Comparison of ENCODE assay signal across 13 cellular contexts in the genomic region with DNA sequence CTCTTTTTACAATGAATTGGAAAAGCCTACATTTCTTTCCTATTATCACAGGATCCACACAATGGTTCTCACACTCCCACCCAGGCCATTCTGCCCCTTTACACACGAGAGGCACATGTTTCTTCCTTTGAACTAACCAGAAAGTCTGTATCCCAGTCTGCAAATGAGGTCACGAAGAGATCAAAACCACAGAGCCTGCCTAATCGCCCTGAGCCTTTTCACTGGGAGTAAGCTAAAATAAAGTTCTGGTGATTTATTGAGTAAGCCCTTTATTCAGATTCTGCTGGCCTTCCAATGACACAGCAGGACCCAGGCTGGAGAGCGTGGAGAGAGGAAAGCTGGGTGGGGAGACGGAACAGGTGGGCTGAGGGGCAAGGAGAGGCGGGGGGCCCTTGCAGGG.
A peak's percentile ranks its signal among the peaks of the same experiment; 100 is the strongest.
DNase-seq lines count a peak whose midpoint lies in the region; ATAC-seq, FAIRE-seq and TF ChIP-seq lines count a peak whose summit lies in the region.
"Had no signal": no experiment of that assay in that cellular context is flagged by ENCODE, and none has a peak within 500 bp of the region (broad histone marks: within the 10 kb centered on the region; RNA-seq: fewer than 3 reads in every experiment).

No MANE protein-coding gene starts in this region.

- H3K9ac ChIP-seq in mammary epithelial cell (ENCODE audit: insufficient read depth, low read length), result no peak overlapping the region
- no peak overlapping the region for H3K9ac ChIP-seq in GM12878 (ENCODE audit: control insufficient read depth, insufficient read depth, low read length)
- H3K9ac ChIP-seq in mesenchymal stem cell (ENCODE audit: low read length), result no peak overlapping the region

- no peak for TF ChIP-seq EP300 in GM12878 (IDR thresholded peaks at IDR 0.05; ENCODE audit: borderline replicate concordance in 1 of 2, control insufficient read depth in 1 of 2, low read depth in 2 of 2, low read length in 2 of 2)

- in situ Hi-C loops in mammary epithelial cell (cut with MboI; ENCODE audit: low sequenced_read_pairs in 2 of 2), result no loop called here
- in situ Hi-C loops in GM12878 (cut with MboI), result no loop called here

- POLR2A ChIA-PET in MCF 10A (lab: Yijun Ruan, JAX), result interaction anchor here (1.1 to 3.2 kb wide), 2 partner anchors 10 to 15 kb away, joined by 4 to 17 read pairs; no protein-coding TSS in a partner anchor
- POLR2A ChIA-PET in GM12878 (lab: Charles Lee), result no interaction called here

- CTCF ChIA-PET in MCF 10A (lab: Yijun Ruan, JAX), result interaction anchor here (0.9 kb wide), 1 partner anchor 15 kb away, joined by 4 read pairs; no protein-coding TSS in a partner anchor
- CTCF ChIA-PET in mammary epithelial cell (lab: Charles Lee; ENCODE audit: low non-redundant PET), result no interaction called here
- CTCF ChIA-PET in GM12878 (lab: Yijun Ruan, JAX), result interaction anchor here (0.6 to 1.0 kb wide), 3 partner anchors 8 to 394 kb away, joined by 3 to 4 read pairs (median 4); no protein-coding TSS in a partner anchor

- TF ChIP-seq POLR2A in GM12878 (IDR thresholded peaks at IDR 0.05; ENCODE audit: low read depth, low read length), result no peak

- H3K79me2 ChIP-seq in mammary epithelial cell (ENCODE audit: insufficient read depth, low read length) (no peaks in the 10 kb centered on the region), GM12878 (ENCODE audit: control insufficient read depth, insufficient read depth, low read length) (no peaks in the 10 kb centered on the region)
- H3K79me2 ChIP-seq: hepatocyte had no signal

- TF ChIP-seq CTCF in MCF 10A (IDR thresholded peaks at IDR 0.05; ENCODE audit: unreplicated experiment) (no peak), mammary epithelial cell (conservative IDR thresholded peaks at IDR 0.05 in 1 of 2, IDR thresholded peaks at IDR 0.05 in 1 of 2; ENCODE audit: extremely low read depth in 1 of 2, insufficient read depth in 1 of 2, low read depth in 1 of 2, low read length in 2 of 2) (no peak), GM12878 (IDR thresholded peaks at IDR 0.05 in 2 of 3, conservative IDR thresholded peaks at IDR 0.05 in 1 of 3; ENCODE audit: control insufficient read depth in 2 of 3, extremely low read depth in 1 of 3, insufficient read depth in 1 of 3, low read depth in 3 of 3, low read length in 3 of 3) (no peak), type B pancreatic cell (conservative IDR thresholded peaks at IDR 0.05) (no peak), GM20000 (IDR thresholded peaks at IDR 0.05; ENCODE audit: extremely low read depth, missing control alignments) (no peak)

- peaks cover 12% of the 10 kb centered on the region for H3K4me1 ChIP-seq in mammary epithelial cell (ENCODE audit: insufficient read depth, low read length)
- no peaks in the 10 kb centered on the region for H3K4me1 ChIP-seq in GM12878 (ENCODE audit: control insufficient read depth, insufficient read depth, low read length)
- peaks cover 2% of the 10 kb centered on the region for H3K4me1 ChIP-seq in mesenchymal stem cell (ENCODE audit: control insufficient read depth, insufficient read depth, low read depth, low read length)

- DNase-seq in MCF 10A (ENCODE audit: unreplicated experiment), result no peak
- DNase-seq in mammary epithelial cell, result no peak
- no peak for DNase-seq in GM12878 (ENCODE audit: low read depth, low spot score)
- peak; percentile 57 for DNase-seq in mesenchymal stem cell
- no peak for DNase-seq in type B pancreatic cell (ENCODE audit: extremely low spot score, unreplicated experiment)
- DNase-seq in GM20000 (ENCODE audit: low spot score), result no peak
- DNase-seq: NCI-H1417, substantia nigra, T-helper 9 cell had no signal

- peaks cover 10% of the 10 kb centered on the region for H3K4me1 Mint-ChIP-seq in MCF 10A (ENCODE audit: insufficient read depth, unreplicated experiment)
- peaks cover 25% of the 10 kb centered on the region for H3K4me1 Mint-ChIP-seq in type B pancreatic cell (ENCODE audit: unreplicated experiment)

- H3K27me3 Mint-ChIP-seq in MCF 10A (ENCODE audit: insufficient read depth, unreplicated experiment) (no peaks in the 10 kb centered on the region), type B pancreatic cell (no peaks in the 10 kb centered on the region)

- H3K9me3 ChIP-seq in mammary epithelial cell (replicated peaks; ENCODE audit: insufficient read depth, low read length) (no peaks in the 10 kb centered on the region), GM12878 (replicated peaks; ENCODE audit: control insufficient read depth, insufficient read depth, low read length) (no peaks in the 10 kb centered on the region), mesenchymal stem cell (ENCODE audit: control insufficient read depth, low read length) (no peaks in the 10 kb centered on the region)

- SMC1A ChIA-PET in GM12878 (lab: Charles Lee; ENCODE audit: uncharacterized antibody, unreplicated experiment), result interaction anchor here (1.2 kb wide), 1 partner anchor 495 kb away, joined by 3 read pairs; no protein-coding TSS in a partner anchor

- H3K36me3 Mint-ChIP-seq in MCF 10A (ENCODE audit: insufficient read depth, unreplicated experiment), result peaks cover 40% of the 10 kb centered on the region
- H3K36me3 Mint-ChIP-seq in type B pancreatic cell, result peaks cover 21% of the 10 kb centered on the region

- H3K23ac ChIP-seq in mesenchymal stem cell (ENCODE audit: low read length in 2 of 2), result no peak overlapping the region

- H2AFZ ChIP-seq in mammary epithelial cell (ENCODE audit: low read depth, low read length) (no peak overlapping the region), GM12878 (ENCODE audit: control insufficient read depth, low read depth, low read length) (no peak overlapping the region), mesenchymal stem cell (ENCODE audit: low read depth, low read length) (no peak overlapping the region)
- H2AFZ ChIP-seq: hepatocyte had no signal

- FAIRE-seq in GM12878 (lab: Jason Lieb, UNC), result no peak
- FAIRE-seq: colon had no signal

- H2BK12ac ChIP-seq in mesenchymal stem cell (ENCODE audit: low read length in 2 of 2), result no peak overlapping the region

- H4K20me1 ChIP-seq in mammary epithelial cell (ENCODE audit: insufficient read depth, low read length) (no peaks in the 10 kb centered on the region), GM12878 (ENCODE audit: control insufficient read depth, insufficient read depth) (no peaks in the 10 kb centered on the region)

- WGBS in mammary epithelial cell (ENCODE audit: low coverage, missing lambda C conversion rate), result 80% methylated on average over 6 of the region's 6 CpGs
- WGBS in GM12878 (ENCODE audit: insufficient coverage, insufficient replicate concordance, low lambda C conversion rate, missing lambda C conversion rate), result 91% methylated on average over 6 of the region's 6 CpGs
- WGBS in mesenchymal stem cell, result 67% methylated on average over 5 of the region's 6 CpGs

- peak overlapping the region; percentile 81 for H3K27ac Mint-ChIP-seq in MCF 10A (ENCODE audit: low read depth, unreplicated experiment)
- peak overlapping the region; percentile 42 for H3K27ac Mint-ChIP-seq in type B pancreatic cell

- BruUV-seq in MCF 10A (replicated peaks; lab: Mats Ljungman, UMichigan) (no TSS peak), mammary epithelial cell (replicated peaks; lab: Mats Ljungman, UMichigan) (no TSS peak), GM12878 (replicated peaks; lab: Mats Ljungman, UMichigan) (no TSS peak)

- H4K8ac ChIP-seq in mesenchymal stem cell (ENCODE audit: low read length), result no peak overlapping the region

- intact Hi-C loops in MCF 10A (cut with micrococcal nuclease), result no loop called here
- intact Hi-C loops in mammary epithelial cell (cut with micrococcal nuclease), result no loop called here
- intact Hi-C loops in GM12878 (cut with micrococcal nuclease; ENCODE audit: unreplicated experiment), result no loop called here

- H3K4me3 Mint-ChIP-seq in MCF 10A (ENCODE audit: unreplicated experiment) (no peak overlapping the region), type B pancreatic cell (no peak overlapping the region)

- no peak overlapping the region for H3K14ac ChIP-seq in mesenchymal stem cell (ENCODE audit: low read length in 2 of 2)

- H3K9me3 Mint-ChIP-seq in MCF 10A (ENCODE audit: unreplicated experiment), result no peaks in the 10 kb centered on the region
- no peaks in the 10 kb centered on the region for H3K9me3 Mint-ChIP-seq in type B pancreatic cell

- H3K27me3 ChIP-seq in mammary epithelial cell (ENCODE audit: insufficient read depth, low read length) (no peaks in the 10 kb centered on the region), GM12878 (replicated peaks in 1 of 2; ENCODE audit: control insufficient read depth in 2 of 2, insufficient read depth in 2 of 2, low read length in 1 of 2) (no peaks in the 10 kb centered on the region), mesenchymal stem cell (ENCODE audit: control insufficient read depth in 1 of 2, insufficient read depth in 1 of 2, low read length in 2 of 2) (no peaks in the 10 kb centered on the region)
- H3K27me3 ChIP-seq: hepatocyte had no signal

- H4K91ac ChIP-seq in mesenchymal stem cell (ENCODE audit: low read length), result no peak overlapping the region

- H3K27ac ChIP-seq in mammary epithelial cell (ENCODE audit: insufficient read depth, low read depth, low read length) (no peak overlapping the region), GM12878 (ENCODE audit: control insufficient read depth, insufficient read depth) (no peak overlapping the region), mesenchymal stem cell (ENCODE audit: low read length, poor library complexity, severe bottlenecking) (no peak overlapping the region)
- H3K27ac ChIP-seq: hepatocyte had no signal

- peaks cover 3% of the 10 kb centered on the region for H3K36me3 ChIP-seq in mammary epithelial cell (ENCODE audit: insufficient read depth, low read length)
- H3K36me3 ChIP-seq in GM12878 (ENCODE audit: control insufficient read depth in 2 of 2, insufficient read depth in 2 of 2, low read length in 1 of 2), result peaks cover 2 to 4% of the 10 kb centered on the region in 2 experiments; a peak in 2 of 4 replicates
- H3K36me3 ChIP-seq in mesenchymal stem cell (ENCODE audit: control insufficient read depth in 1 of 2, insufficient read depth in 2 of 2, low read depth in 1 of 2, low read length in 2 of 2), result peaks cover 20 to 34% of the 10 kb centered on the region in 2 experiments

- H3K4me3 ChIP-seq in mammary epithelial cell (replicated peaks in 1 of 3; ENCODE audit: insufficient read depth in 1 of 3, low read depth in 2 of 3, low read length in 3 of 3), result no peak overlapping the region
- H3K4me3 ChIP-seq in GM12878, result no peak overlapping the region
- no peak overlapping the region for H3K4me3 ChIP-seq in mesenchymal stem cell (ENCODE audit: insufficient read depth in 1 of 2, low read depth in 1 of 2, low read length in 2 of 2)
- H3K4me3 ChIP-seq: hepatocyte had no signal

- peaks cover 8% of the 10 kb centered on the region for H3K79me1 ChIP-seq in mesenchymal stem cell (replicated peaks; ENCODE audit: low read length, poor library complexity, severe bottlenecking)

- no peak overlapping the region for H2BK120ac ChIP-seq in mesenchymal stem cell (ENCODE audit: low read depth, low read length)

- H3K4me2 ChIP-seq in mammary epithelial cell (ENCODE audit: insufficient read depth, low read depth, low read length), result no peak overlapping the region
- H3K4me2 ChIP-seq in GM12878 (ENCODE audit: control insufficient read depth, insufficient read depth), result no peak overlapping the region
- no peak overlapping the region for H3K4me2 ChIP-seq in mesenchymal stem cell (ENCODE audit: low read length, poor library complexity, severe bottlenecking)
- H3K4me2 ChIP-seq: hepatocyte had no signal

- H2AK5ac ChIP-seq in mesenchymal stem cell (ENCODE audit: low read length, severe bottlenecking), result no peak overlapping the region

- dilution Hi-C loops in mammary epithelial cell (cut with HindIII; ENCODE audit: low sequenced_read_pairs), result no loop called here

- RAD21 ChIA-PET in GM12878 (lab: Charles Lee; ENCODE audit: unreplicated experiment), result no interaction called here

- no peak for ATAC-seq in GM12878
- ATAC-seq in GM18520 (IDR thresholded peaks at IDR 0.05; ENCODE audit: unreplicated experiment), result no peak
- ATAC-seq in HG02678 (IDR thresholded peaks at IDR 0.05; ENCODE audit: unreplicated experiment), result no peak

- H3K18ac ChIP-seq in mesenchymal stem cell (ENCODE audit: low read depth in 1 of 2, low read length in 2 of 2), result no peak overlapping the region

- TF ChIP-seq RAD21 in GM12878 (IDR thresholded peaks at IDR 0.05; ENCODE audit: insufficient read depth, low read depth, low read length), result no peak

- no peak overlapping the region for H2BK15ac ChIP-seq in mesenchymal stem cell (ENCODE audit: low read depth, poor library complexity, severe bottlenecking)

- no peak overlapping the region for H2BK5ac ChIP-seq in mesenchymal stem cell (ENCODE audit: low read depth, low read length, poor library complexity, severe bottlenecking)

- no peak overlapping the region for H3K4ac ChIP-seq in mesenchymal stem cell (ENCODE audit: low read depth in 1 of 2, low read length in 2 of 2)
